Comparison of ENCODE assay signal across 8 cellular contexts in genomic region chr7:48261696-48262095, GRCh38.
"Had no signal": no experiment of that assay in that cellular context is flagged by ENCODE, and none has a peak within 500 bp of the region (broad histone marks: within the 10 kb centered on the region; RNA-seq: fewer than 3 reads in every experiment).

No MANE protein-coding gene starts in this region.

- H3K4me2 ChIP-seq: KMS-11 had no signal

- DNase-seq: IMR-90, KBM-7, KG1 had no signal

- H3K27ac ChIP-seq: HL-60, KMS-11 had no signal

- ATAC-seq: HepG2, K562 had no signal

- FAIRE-seq: HepG2, HTR-8/SVneo, K562 had no signal

- H3K4me3 ChIP-seq: K562 had no signal
